ENCODE assay signal across 26 cellular contexts in the genomic region with DNA sequence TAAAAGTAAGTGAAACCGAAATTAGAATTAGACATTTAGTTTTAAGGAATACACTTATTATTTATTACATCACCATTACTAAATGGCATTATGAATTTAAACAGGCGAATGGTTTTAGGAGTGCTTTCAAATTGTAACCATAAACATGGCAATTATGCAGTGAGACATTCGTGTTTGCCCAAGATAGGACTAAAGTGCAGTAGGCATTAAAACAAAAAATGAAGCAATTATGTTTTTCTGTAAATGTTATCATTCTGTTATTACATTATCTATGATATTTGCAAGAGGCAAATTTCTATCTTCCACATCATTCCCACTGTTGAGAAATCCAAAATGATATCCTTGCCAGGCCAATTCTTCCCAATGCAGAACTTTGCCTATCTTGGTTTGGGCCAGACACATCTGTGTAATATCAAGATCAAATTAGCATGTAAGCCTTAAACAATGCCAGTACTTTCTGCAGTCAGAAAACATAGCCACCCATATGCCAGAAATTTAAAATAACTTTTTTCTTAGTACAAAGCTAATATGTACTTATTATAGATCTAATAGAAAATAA.
DNase-seq lines count a peak whose midpoint lies in the region; ATAC-seq, FAIRE-seq and TF ChIP-seq lines count a peak whose summit lies in the region.
"Had no signal": no experiment of that assay in that cellular context is flagged by ENCODE, and none has a peak within 500 bp of the region (broad histone marks: within the 10 kb centered on the region; RNA-seq: fewer than 3 reads in every experiment).

No MANE protein-coding gene starts in this region.

- 31% methylated on average over 3 of the region's 3 CpGs for WGBS in A549 (ENCODE audit: missing lambda C conversion rate)
- WGBS in SK-N-SH (ENCODE audit: low lambda C conversion rate), result 9% methylated on average over 3 of the region's 3 CpGs

- no peaks in the 10 kb centered on the region for H3K27me3 ChIP-seq in SK-N-SH (ENCODE audit: insufficient read depth)
- no peaks in the 10 kb centered on the region for H3K27me3 ChIP-seq in fibroblast of lung (ENCODE audit: control insufficient read depth, insufficient read depth, low read length)
- H3K27me3 ChIP-seq: BE2C, SJCRH30 had no signal

- no peak for ATAC-seq in A549
- ATAC-seq in HG02938 (IDR thresholded peaks at IDR 0.05; ENCODE audit: unreplicated experiment), result no peak
- no peak for ATAC-seq in natural killer cell treated with Interleukin-12 subunit alpha and Interleukin-12 subunit beta and Interleukin-15 and Interleukin-18, amount 100 ng/mL, for 72 hours
- ATAC-seq: GM23338 had no signal

- H2AFZ ChIP-seq in SK-N-SH (ENCODE audit: low read depth) (no peak overlapping the region), fibroblast of lung (ENCODE audit: low read length) (no peak overlapping the region)
- H2AFZ ChIP-seq: GM23338 had no signal

- H3K79me2 ChIP-seq in SK-N-SH (ENCODE audit: insufficient read depth) (no peaks in the 10 kb centered on the region), fibroblast of lung (ENCODE audit: control insufficient read depth, insufficient read depth, low read length) (no peaks in the 10 kb centered on the region)

- POLR2A ChIA-PET in A549 (lab: Yijun Ruan, JAX) (no interaction called here), SK-N-SH (lab: Yijun Ruan, JAX) (no interaction called here)

- peak; percentile 51 for FAIRE-seq in A549 (lab: Jason Lieb, UNC)
- FAIRE-seq: RCC 7860 had no signal

- H3K27ac ChIP-seq in A549 (no peak overlapping the region), SK-N-SH (ENCODE audit: low read depth in 2 of 2, low read length in 1 of 2) (peak overlapping the region in 1 of 2 experiments; percentile 43; a peak in 2 of 4 replicates), fibroblast of lung (ENCODE audit: insufficient read depth, low read length) (no peak overlapping the region)
- H3K27ac ChIP-seq: 22Rv1, SJCRH30 had no signal

- H3K36me3 ChIP-seq in SK-N-SH (replicated peaks in 1 of 2; ENCODE audit: control insufficient read depth in 1 of 2, insufficient read depth in 2 of 2, low read length in 1 of 2), result no peaks in the 10 kb centered on the region
- H3K36me3 ChIP-seq in fibroblast of lung (ENCODE audit: control insufficient read depth, insufficient read depth, low read length), result no peaks in the 10 kb centered on the region
- H3K36me3 ChIP-seq: BE2C, HAP-1, SJCRH30 had no signal

- H3K4me2 ChIP-seq in A549, result no peak overlapping the region
- H3K4me2 ChIP-seq in SK-N-SH, result no peak overlapping the region
- H3K4me2 ChIP-seq in fibroblast of lung (ENCODE audit: extremely low read depth, insufficient read depth, low read length), result no peak overlapping the region
- H3K4me2 ChIP-seq: GM23338 had no signal

- no peaks in the 10 kb centered on the region for H3K9me3 Mint-ChIP-seq in natural killer cell treated with Interleukin-12 subunit alpha and Interleukin-12 subunit beta and Interleukin-15 and Interleukin-18, amount 100 ng/mL, for 72 hours
- H3K9me3 Mint-ChIP-seq in CD14-positive monocyte, result peaks cover 13 to 27% (median 20%) of the 10 kb centered on the region in 7 donors

- peaks cover 8 to 22% of the 10 kb centered on the region in 2 donors for H3K4me1 Mint-ChIP-seq in natural killer cell treated with Interleukin-12 subunit alpha and Interleukin-12 subunit beta and Interleukin-15 and Interleukin-18, amount 100 ng/mL, for 72 hours (ENCODE audit: low read depth in 2 of 2)
- H3K4me1 Mint-ChIP-seq in CD14-positive monocyte, result no peaks in the 10 kb centered on the region
- H3K4me1 Mint-ChIP-seq: GM23338 had no signal

- H3K27ac Mint-ChIP-seq in natural killer cell treated with Interleukin-12 subunit alpha and Interleukin-12 subunit beta and Interleukin-15 and Interleukin-18, amount 100 ng/mL, for 72 hours, result no peak overlapping the region
- H3K27ac Mint-ChIP-seq in CD14-positive monocyte, result no peak overlapping the region
- H3K27ac Mint-ChIP-seq: CD4-positive, alpha-beta T cell; GM23338 had no signal

- no peaks in the 10 kb centered on the region for H3F3A ChIP-seq in SK-N-SH (replicated peaks; ENCODE audit: insufficient read depth)

- intact Hi-C loops in CD14-positive monocyte (cut with micrococcal nuclease), result no loop called here

- TF ChIP-seq RAD21 in A549 (conservative IDR thresholded peaks at IDR 0.05 in 1 of 2, IDR thresholded peaks at IDR 0.05 in 1 of 2) (no peak), SK-N-SH (IDR thresholded peaks at IDR 0.05; ENCODE audit: low read length) (0 out of 2 replicates have a peak, but pooled peaks have one; percentile 12)

- no peaks in the 10 kb centered on the region for H3K27me3 Mint-ChIP-seq in natural killer cell treated with Interleukin-12 subunit alpha and Interleukin-12 subunit beta and Interleukin-15 and Interleukin-18, amount 100 ng/mL, for 72 hours
- peaks cover 0 to 2% (median 0%) of the 10 kb centered on the region in 3 donors for H3K27me3 Mint-ChIP-seq in CD14-positive monocyte (ENCODE audit: low read depth in 3 of 3)
- H3K27me3 Mint-ChIP-seq: CD4-positive, alpha-beta T cell had no signal

- H3K4me1 ChIP-seq in A549, result no peaks in the 10 kb centered on the region
- H3K4me1 ChIP-seq in SK-N-SH (ENCODE audit: control insufficient read depth in 1 of 2, insufficient read depth in 2 of 2, low read depth in 1 of 2, low read length in 1 of 2), result no peaks in the 10 kb centered on the region; a peak in 1 of 4 replicates
- H3K4me1 ChIP-seq in fibroblast of lung (ENCODE audit: control insufficient read depth, extremely low read depth, insufficient read depth, low read length), result no peaks in the 10 kb centered on the region
- H3K4me1 ChIP-seq: BE2C, HAP-1, SJCRH30 had no signal

- peaks cover 36% of the 10 kb centered on the region for H3K36me3 Mint-ChIP-seq in natural killer cell treated with Interleukin-12 subunit alpha and Interleukin-12 subunit beta and Interleukin-15 and Interleukin-18, amount 100 ng/mL, for 72 hours
- H3K36me3 Mint-ChIP-seq in CD14-positive monocyte, result peaks cover 42 to 71% of the 10 kb centered on the region in 2 donors

- H3K9me2 ChIP-seq in SK-N-SH, result 0 out of 2 replicates have a peak, but pooled peaks cover 3% of the 10 kb centered on the region

- H3K4me3 ChIP-seq in A549, result no peak overlapping the region
- H3K4me3 ChIP-seq in SK-N-SH (ENCODE audit: low read depth in 2 of 2, low read length in 1 of 2), result no peak overlapping the region
- H3K4me3 ChIP-seq in fibroblast of lung (replicated peaks in 1 of 4; ENCODE audit: control extremely low read depth in 1 of 4, insufficient read depth in 1 of 4, low read depth in 3 of 4, low read length in 4 of 4), result no peak overlapping the region
- H3K4me3 ChIP-seq: GM23338, HAP-1, SJCRH30 had no signal

- TF ChIP-seq CTCF in A549 (IDR thresholded peaks at IDR 0.05) (no peak), SK-N-SH (IDR thresholded peaks at IDR 0.05) (no peak), fibroblast of lung (conservative IDR thresholded peaks at IDR 0.05 in 1 of 2, IDR thresholded peaks at IDR 0.05 in 1 of 2; ENCODE audit: low read depth in 1 of 2, low read length in 2 of 2) (no peak), CD14-positive monocyte (IDR thresholded peaks at IDR 0.05) (no peak)

- TF ChIP-seq POLR2A in A549 (IDR thresholded peaks at IDR 0.05; ENCODE audit: low read length), result no peak

- DNase-seq in A549 (ENCODE audit: low read depth in 1 of 2, low spot score in 1 of 2) (no peak), SK-N-SH (peak; percentile 35), fibroblast of lung (ENCODE audit: low read depth in 2 of 2) (peak; percentile 11 to 49), iris pigment epithelial cell (ENCODE audit: low read depth) (peak; percentile 3), Ammon's horn (ENCODE audit: low spot score) (no peak), CD14-positive monocyte (ENCODE audit: low spot score) (no peak)
- DNase-seq in natural killer cell treated with Interleukin-12 subunit alpha and Interleukin-12 subunit beta and Interleukin-15 and Interleukin-18, amount 100 ng/mL, for 72 hours (ENCODE audit: low spot score), result no peak
- DNase-seq: BE2C; CD4-positive, alpha-beta T cell; COR-L47; DMS79; Karpas-422; MV-4-11; NCI-H1105 treated with DMSO at 0.1 percent for 48 hours; NCI-H1694 treated with DMSO at 0.1 percent for 48 hours; NCI-H2081 treated with DMSO at 0.1 percent for 48 hours; NCI-H2171 treated with DMSO at 0.1 percent for 48 hours; NCI-H446; NCI-H526; OCI-M1; SJCRH30 had no signal

- H4K20me1 ChIP-seq in SK-N-SH (ENCODE audit: insufficient read depth), result no peaks in the 10 kb centered on the region
- H4K20me1 ChIP-seq in fibroblast of lung (ENCODE audit: control insufficient read depth, extremely low read depth, insufficient read depth, low read length), result no peaks in the 10 kb centered on the region

- no peak overlapping the region for H3K9ac ChIP-seq in SK-N-SH
- H3K9ac ChIP-seq in fibroblast of lung (ENCODE audit: insufficient read depth, low read length), result no peak overlapping the region

- no peak overlapping the region for H3K4me3 Mint-ChIP-seq in natural killer cell treated with Interleukin-12 subunit alpha and Interleukin-12 subunit beta and Interleukin-15 and Interleukin-18, amount 100 ng/mL, for 72 hours
- H3K4me3 Mint-ChIP-seq in CD14-positive monocyte, result no peak overlapping the region
- H3K4me3 Mint-ChIP-seq: CD4-positive, alpha-beta T cell; GM23338 had no signal

- H3K9me3 ChIP-seq in A549 (peaks cover 21% of the 10 kb centered on the region), SK-N-SH (no peaks in the 10 kb centered on the region; the same call in 1 of the 2 replicates), fibroblast of lung (ENCODE audit: control insufficient read depth, insufficient read depth, low read depth, low read length) (no peaks in the 10 kb centered on the region)
- H3K9me3 ChIP-seq: BE2C, HAP-1 had no signal

- CTCF ChIA-PET in A549 (lab: Yijun Ruan, JAX), result no interaction called here
- CTCF ChIA-PET in SK-N-SH (lab: Yijun Ruan, JAX), result no interaction called here

- no peak for TF ChIP-seq EP300 in A549 (IDR thresholded peaks at IDR 0.05)
- TF ChIP-seq EP300 in SK-N-SH (IDR thresholded peaks at IDR 0.05; ENCODE audit: borderline replicate concordance in 1 of 2, low read depth in 1 of 2, low read length in 1 of 2), result peak in 1 of 2 experiments; percentile 91; a peak in 2 of 4 replicates

TF ChIP-seq in A549, 52 proteins besides CTCF, POLR2A, EP300 and RAD21:
- TF ChIP-seq PHF8 (IDR thresholded peaks at IDR 0.05; ENCODE audit: borderline replicate concordance, low read depth) (no peak), MAZ (IDR thresholded peaks at IDR 0.05; ENCODE audit: borderline replicate concordance, low read depth, low read length) (no peak)

TF ChIP-seq in SK-N-SH, 30 proteins besides CTCF, POLR2A, EP300 and RAD21 (continues in another document):
- TF ChIP-seq, protein P1, sequence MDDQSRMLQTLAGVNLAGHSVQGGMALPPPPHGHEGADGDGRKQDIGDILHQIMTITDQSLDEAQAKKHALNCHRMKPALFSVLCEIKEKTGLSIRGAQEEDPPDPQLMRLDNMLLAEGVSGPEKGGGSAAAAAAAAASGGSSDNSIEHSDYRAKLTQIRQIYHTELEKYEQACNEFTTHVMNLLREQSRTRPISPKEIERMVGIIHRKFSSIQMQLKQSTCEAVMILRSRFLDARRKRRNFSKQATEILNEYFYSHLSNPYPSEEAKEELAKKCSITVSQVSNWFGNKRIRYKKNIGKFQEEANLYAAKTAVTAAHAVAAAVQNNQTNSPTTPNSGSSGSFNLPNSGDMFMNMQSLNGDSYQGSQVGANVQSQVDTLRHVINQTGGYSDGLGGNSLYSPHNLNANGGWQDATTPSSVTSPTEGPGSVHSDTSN (IDR thresholded peaks at IDR 0.05), result no peak
- TF ChIP-seq TAF1 (IDR thresholded peaks at IDR 0.05; ENCODE audit: borderline replicate concordance, low read depth, low read length), result no peak

Comparison
In these comparisons a context has a peak if more than half of its experiments do, and no peak if none do; other contexts are left out.
1. DNase-seq: peak in SK-N-SH (single experiment), fibroblast of lung (2 of 2) and iris pigment epithelial cell (single experiment); none in A549 (0 of 2), natural killer cell treated with Interleukin-12 subunit alpha and Interleukin-12 subunit beta and Interleukin-15 and Interleukin-18, amount 100 ng/mL, for 72 hours (single experiment), Ammon's horn (single experiment) and CD14-positive monocyte (single experiment).